8 cellular contexts compared by ENCODE assay signal in the genomic region with DNA sequence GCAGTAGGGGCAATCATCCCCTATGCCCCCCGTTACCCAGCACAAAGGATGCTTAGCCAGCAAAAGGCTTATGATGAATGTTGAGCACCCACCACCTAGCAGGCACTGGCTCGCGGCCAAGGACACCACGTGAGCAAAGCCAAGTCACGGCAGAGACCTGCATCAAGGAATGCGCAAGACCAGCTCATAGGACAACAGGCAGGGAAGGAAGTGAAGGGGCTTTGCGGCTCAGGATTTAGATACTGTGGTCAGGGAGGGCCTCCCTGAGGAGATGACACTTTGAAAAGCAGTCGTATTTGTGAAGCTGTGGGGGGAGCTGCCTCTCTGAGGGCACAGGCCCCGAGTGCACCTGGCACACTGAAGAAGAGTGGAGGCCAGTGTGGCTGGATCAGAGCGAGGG. TPM values are rescaled to one million over a fixed set of nuclear protein-coding genes. Genes with fewer than 3 reads are reported as not detected.
DNase-seq lines count a peak whose midpoint lies in the region; ATAC-seq and TF ChIP-seq lines count a peak whose summit lies in the region.

No MANE protein-coding gene starts in this region.

- peaks cover 77% of the 10 kb centered on the region for H3K36me3 Mint-ChIP-seq in activated T-cell treated with anti-CD3 and anti-CD28 coated beads, Interleukin-2, amount 50 U/mL, for 24 hours (ENCODE audit: low read depth)

- TF ChIP-seq CTCF in fibroblast of villous mesenchyme (IDR thresholded peaks at IDR 0.05; ENCODE audit: insufficient read depth, low read depth, low read length): no peak

- H3K4me1 Mint-ChIP-seq in activated T-cell treated with anti-CD3 and anti-CD28 coated beads, Interleukin-2, amount 50 U/mL, for 24 hours (ENCODE audit: low read depth): peaks cover 96% of the 10 kb centered on the region

- no peak overlapping the region for H3K4me3 ChIP-seq in fibroblast of villous mesenchyme (ENCODE audit: low read depth, low read length)

- DNase-seq in EL (peak; percentile 65), NCI-H345 treated with DMSO at 0.1 percent for 48 hours (lab: John Stamatoyannopoulos, UW; ENCODE audit: unreplicated experiment) (peak; percentile 15), fibroblast of villous mesenchyme (ENCODE audit: low read depth) (peak; percentile 52), SK-N-DZ (ENCODE audit: low spot score) (no peak), NCI-H187 treated with DMSO at 0.1 percent for 48 hours (lab: John Stamatoyannopoulos, UW) (no peak)
- DNase-seq in activated T-cell treated with anti-CD3 and anti-CD28 coated beads, Interleukin-2, amount 50 U/mL, for 24 hours: peak; percentile 71
- peak; percentile 64 for DNase-seq in stimulated activated CD4-positive, alpha-beta T cell treated with anti-CD3 and anti-CD28 coated beads, Interleukin-4, amount 100 ng/mL, for 1 hour

- no peaks in the 10 kb centered on the region for H3K27me3 Mint-ChIP-seq in activated T-cell treated with anti-CD3 and anti-CD28 coated beads, Interleukin-2, amount 50 U/mL, for 24 hours

- H3K27ac Mint-ChIP-seq in activated T-cell treated with anti-CD3 and anti-CD28 coated beads, Interleukin-2, amount 50 U/mL, for 24 hours: peak overlapping the region; percentile 87

- H3K9me3 Mint-ChIP-seq in activated T-cell treated with anti-CD3 and anti-CD28 coated beads, Interleukin-2, amount 50 U/mL, for 24 hours: no peaks in the 10 kb centered on the region

- ATAC-seq in HG03442 (IDR thresholded peaks at IDR 0.05; ENCODE audit: unreplicated experiment): no peak

- no peak overlapping the region for H3K4me3 Mint-ChIP-seq in activated T-cell treated with anti-CD3 and anti-CD28 coated beads, Interleukin-2, amount 50 U/mL, for 24 hours

RNA-seq across cellular contexts. Expression of a gene that starts 32.8 kb away (rescaled TPM):
- 42.7 and 60.2 TPM in 2 replicates for total RNA-seq in fibroblast of villous mesenchyme
- 2.7 and 4.7 TPM in 2 replicates for polyA plus RNA-seq in SK-N-DZ (2014; cell fraction: cytosol; rRNA removed)
- 1.7 and 2.3 TPM in 2 replicates for polyA plus RNA-seq in SK-N-DZ (2014; cell fraction: nucleus; rRNA removed)

Comparison
In these comparisons a context has a peak if more than half of its experiments do, and no peak if none do; other contexts are left out.
1. DNase-seq: peak in EL (single experiment), NCI-H345 treated with DMSO at 0.1 percent for 48 hours (single experiment), activated T-cell treated with anti-CD3 and anti-CD28 coated beads, Interleukin-2, amount 50 U/mL, for 24 hours (single experiment), fibroblast of villous mesenchyme (single experiment) and stimulated activated CD4-positive, alpha-beta T cell treated with anti-CD3 and anti-CD28 coated beads, Interleukin-4, amount 100 ng/mL, for 1 hour (single experiment); none in SK-N-DZ (single experiment) and NCI-H187 treated with DMSO at 0.1 percent for 48 hours (single experiment).